Comparison of ENCODE assay signal across 9 cellular contexts in the genomic region with DNA sequence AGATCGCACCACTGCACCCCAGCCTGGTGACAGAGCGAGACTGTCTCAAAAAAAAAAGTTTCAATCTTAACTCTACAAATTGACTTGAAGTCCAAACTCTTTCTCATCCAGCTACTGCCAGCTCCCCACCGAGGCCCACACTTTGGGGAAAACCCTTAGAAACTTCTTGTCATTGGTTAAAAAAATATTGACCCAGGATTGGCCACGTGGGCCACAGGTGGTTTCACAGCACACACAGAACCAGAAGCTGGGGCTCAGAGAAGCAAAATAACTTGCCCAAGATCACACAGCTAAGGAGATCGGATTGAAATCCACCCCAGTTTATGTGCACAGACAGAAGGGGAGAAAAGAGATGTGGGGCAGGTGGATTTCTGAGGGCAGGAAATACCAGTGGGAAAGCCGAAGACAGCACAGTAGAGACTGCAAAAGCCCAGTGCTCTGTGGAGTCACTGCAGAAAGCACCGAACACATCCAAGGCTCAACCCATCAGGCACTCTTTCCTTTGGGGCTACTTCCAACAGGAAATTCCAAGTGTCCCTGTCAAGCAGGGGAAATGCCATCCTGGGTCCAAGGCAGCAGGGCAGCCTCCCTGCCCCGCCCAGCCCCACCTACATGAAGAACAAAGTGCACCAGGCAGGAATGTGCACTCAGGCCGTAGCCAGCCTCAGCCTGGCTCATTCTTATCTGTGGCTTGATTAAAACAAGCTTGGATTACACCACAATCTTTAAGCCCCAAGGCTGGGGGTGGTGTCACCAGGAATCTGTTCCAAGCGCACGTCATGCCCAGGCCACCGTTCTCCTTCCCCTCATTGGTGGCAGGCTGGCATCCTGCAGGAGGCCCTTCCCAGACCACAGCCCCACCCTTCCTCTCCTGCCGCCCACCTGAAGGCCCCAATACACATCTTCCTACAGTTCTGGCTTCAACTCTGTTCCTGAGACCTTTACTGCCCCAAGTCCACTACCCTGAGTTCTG.
DNase-seq lines count a peak whose midpoint lies in the region; ATAC-seq lines count a peak whose summit lies in the region.
"Had no signal": no experiment of that assay in that cellular context is flagged by ENCODE, and none has a peak within 500 bp of the region (broad histone marks: within the 10 kb centered on the region; RNA-seq: fewer than 3 reads in every experiment).

No MANE protein-coding gene starts in this region.

- peak overlapping the region; percentile 20 for H3K4me3 Mint-ChIP-seq in stimulated activated memory B cell treated with anti-CD40 and anti-IgM and Interleukin-4, amounts not matched to agents 10 μg/mL and 1 μg/mL and 100 μg/mL, for 72 hours
- H3K4me3 Mint-ChIP-seq in activated CD4-positive, alpha-beta memory T cell treated with anti-CD3 and anti-CD28 coated beads, Interleukin-2, amount 10 ng/mL, durations not matched to agents 7 days and 5 days, result no peak overlapping the region

- peak overlapping the region; percentile 90 for H3K27ac Mint-ChIP-seq in stimulated activated memory B cell treated with anti-CD40 and anti-IgM and Interleukin-4, amounts not matched to agents 10 μg/mL and 1 μg/mL and 100 μg/mL, for 72 hours
- H3K27ac Mint-ChIP-seq in activated CD4-positive, alpha-beta memory T cell treated with anti-CD3 and anti-CD28 coated beads, Interleukin-2, amount 10 ng/mL, durations not matched to agents 7 days and 5 days, result no peak overlapping the region

- H3K9me3 Mint-ChIP-seq in stimulated activated memory B cell treated with anti-CD40 and anti-IgM and Interleukin-4, amounts not matched to agents 10 μg/mL and 1 μg/mL and 100 μg/mL, for 72 hours, result no peaks in the 10 kb centered on the region
- H3K9me3 Mint-ChIP-seq in activated CD4-positive, alpha-beta memory T cell treated with anti-CD3 and anti-CD28 coated beads, Interleukin-2, amount 10 ng/mL, durations not matched to agents 7 days and 5 days, result no peaks in the 10 kb centered on the region

- peak; percentile 74 for DNase-seq in T1000 (lab: John Stamatoyannopoulos, UW)
- peak; percentile 84 for DNase-seq in glomerular visceral epithelial cell (ENCODE audit: extremely low spot score)
- DNase-seq in stimulated activated CD8-positive, alpha-beta memory T cell treated with anti-CD3 and anti-CD28 coated beads, Interleukin-4, amount 100 ng/mL, for 48 hours, result no peak
- no peak for DNase-seq in NCI-H1092 treated with DMSO at 0.1 percent for 48 hours (lab: John Stamatoyannopoulos, UW)
- DNase-seq in activated CD4-positive, alpha-beta memory T cell treated with anti-CD3 and anti-CD28 coated beads, Interleukin-2, amount 10 ng/mL, durations not matched to agents 7 days and 5 days, result no peak
- DNase-seq in COR-L47 (lab: John Stamatoyannopoulos, UW), result no peak
- DNase-seq: NCI-H2081 treated with DMSO at 0.1 percent for 48 hours had no signal

- peaks cover 85% of the 10 kb centered on the region for H3K4me1 Mint-ChIP-seq in stimulated activated memory B cell treated with anti-CD40 and anti-IgM and Interleukin-4, amounts not matched to agents 10 μg/mL and 1 μg/mL and 100 μg/mL, for 72 hours
- H3K4me1 Mint-ChIP-seq in activated CD4-positive, alpha-beta memory T cell treated with anti-CD3 and anti-CD28 coated beads, Interleukin-2, amount 10 ng/mL, durations not matched to agents 7 days and 5 days, result peaks cover 12% of the 10 kb centered on the region

- POLR2A ChIA-PET in activated CD4-positive, alpha-beta memory T cell treated with anti-CD3 and anti-CD28 coated beads, Interleukin-2, amount 10 ng/mL, durations not matched to agents 7 days and 5 days (lab: Charles Lee), result no interaction called here

- CTCF ChIA-PET in activated CD4-positive, alpha-beta memory T cell treated with anti-CD3 and anti-CD28 coated beads, Interleukin-2, amount 10 ng/mL, durations not matched to agents 7 days and 5 days (lab: Charles Lee), result interaction anchor here (0.6 kb wide), 1 partner anchor 12 kb away, joined by 3 read pairs; no protein-coding TSS in a partner anchor

- no peaks in the 10 kb centered on the region for H3K27me3 Mint-ChIP-seq in stimulated activated memory B cell treated with anti-CD40 and anti-IgM and Interleukin-4, amounts not matched to agents 10 μg/mL and 1 μg/mL and 100 μg/mL, for 72 hours
- no peaks in the 10 kb centered on the region for H3K27me3 Mint-ChIP-seq in activated CD4-positive, alpha-beta memory T cell treated with anti-CD3 and anti-CD28 coated beads, Interleukin-2, amount 10 ng/mL, durations not matched to agents 7 days and 5 days

- ATAC-seq in GM19463 (IDR thresholded peaks at IDR 0.05; ENCODE audit: unreplicated experiment), result peak; percentile 38
- ATAC-seq in stimulated activated memory B cell treated with anti-CD40 and anti-IgM and Interleukin-4, amounts not matched to agents 10 μg/mL and 1 μg/mL and 100 μg/mL, for 72 hours, result peak; percentile 44

- peaks cover 25% of the 10 kb centered on the region for H3K36me3 Mint-ChIP-seq in stimulated activated memory B cell treated with anti-CD40 and anti-IgM and Interleukin-4, amounts not matched to agents 10 μg/mL and 1 μg/mL and 100 μg/mL, for 72 hours
- no peaks in the 10 kb centered on the region for H3K36me3 Mint-ChIP-seq in activated CD4-positive, alpha-beta memory T cell treated with anti-CD3 and anti-CD28 coated beads, Interleukin-2, amount 10 ng/mL, durations not matched to agents 7 days and 5 days (ENCODE audit: low read depth)

Comparison
In these comparisons a context has a peak if more than half of its experiments do, and no peak if none do; other contexts are left out.
1. DNase-seq: peak in T1000 (single experiment) and glomerular visceral epithelial cell (single experiment); none in stimulated activated CD8-positive, alpha-beta memory T cell treated with anti-CD3 and anti-CD28 coated beads, Interleukin-4, amount 100 ng/mL, for 48 hours (single experiment), NCI-H1092 treated with DMSO at 0.1 percent for 48 hours (single experiment), activated CD4-positive, alpha-beta memory T cell treated with anti-CD3 and anti-CD28 coated beads, Interleukin-2, amount 10 ng/mL, durations not matched to agents 7 days and 5 days (single experiment) and COR-L47 (single experiment).